ENCODE assay signal across 8 cellular contexts in genomic region chr16:57764341-57765159, GRCh38. TPM values are rescaled to one million over a fixed set of nuclear protein-coding genes. Genes with fewer than 3 reads are reported as not detected.
DNase-seq lines count a peak whose midpoint lies in the region; ATAC-seq, FAIRE-seq and TF ChIP-seq lines count a peak whose summit lies in the region.

No MANE protein-coding gene starts in this region.

- intact Hi-C loops in CD14-positive monocyte (cut with micrococcal nuclease), result no loop called here

- no peaks in the 10 kb centered on the region for H3K36me3 ChIP-seq in SJCRH30
- H3K36me3 ChIP-seq in trophoblast cell (ENCODE audit: control insufficient read depth in 1 of 2, insufficient read depth in 2 of 2, low read length in 2 of 2), result peaks cover 52 to 65% of the 10 kb centered on the region in 2 experiments

- H3K4me1 Mint-ChIP-seq in CD14-positive monocyte, result peaks cover 3% of the 10 kb centered on the region

- no peak overlapping the region for H3K23ac ChIP-seq in trophoblast cell (ENCODE audit: low read length)

- no peak overlapping the region for H2AK5ac ChIP-seq in trophoblast cell (ENCODE audit: low read length)

- H2BK12ac ChIP-seq in trophoblast cell (ENCODE audit: low read length), result no peak overlapping the region

- H2AFZ ChIP-seq in trophoblast cell (ENCODE audit: insufficient read depth, low read length, poor library complexity), result no peak overlapping the region

- no peaks in the 10 kb centered on the region for H3K79me1 ChIP-seq in trophoblast cell (ENCODE audit: low read length)

- H2BK120ac ChIP-seq in trophoblast cell (ENCODE audit: insufficient read depth, low read length, poor library complexity), result no peak overlapping the region

- no peak overlapping the region for H3K18ac ChIP-seq in trophoblast cell (ENCODE audit: low read length)

- ATAC-seq in GM21360 (IDR thresholded peaks at IDR 0.05; ENCODE audit: unreplicated experiment), result no peak

- H3K14ac ChIP-seq in trophoblast cell (ENCODE audit: low read length), result no peak overlapping the region

- H3K27ac ChIP-seq in SJCRH30 (peak overlapping the region; percentile 62), trophoblast cell (ENCODE audit: low read depth, low read length) (peak overlapping the region; percentile 1)

- H4K8ac ChIP-seq in trophoblast cell (ENCODE audit: low read depth, low read length), result no peak overlapping the region

- no peak overlapping the region for H3K4me3 ChIP-seq in SJCRH30
- no peak overlapping the region for H3K4me3 ChIP-seq in epithelial cell of esophagus (ENCODE audit: low read length)
- H3K4me3 ChIP-seq in trophoblast cell (ENCODE audit: low read depth, low read length), result no peak overlapping the region

- H3K4me3 Mint-ChIP-seq in CD14-positive monocyte, result no peak overlapping the region

- peaks cover 0 to 3% (median 0%) of the 10 kb centered on the region in 7 donors for H3K9me3 Mint-ChIP-seq in CD14-positive monocyte

- no peak overlapping the region for H3K4me2 ChIP-seq in trophoblast cell (ENCODE audit: low read length)

- no peak overlapping the region for H2BK5ac ChIP-seq in trophoblast cell (ENCODE audit: low read depth, low read length, poor library complexity)

- no peak overlapping the region for H3K4ac ChIP-seq in trophoblast cell (ENCODE audit: low read depth, low read length)

- H3K4me1 ChIP-seq in SJCRH30 (peaks cover 4% of the 10 kb centered on the region), trophoblast cell (ENCODE audit: control insufficient read depth in 1 of 2, insufficient read depth in 2 of 2, low read length in 2 of 2) (peaks cover 16 to 20% of the 10 kb centered on the region in 2 experiments)

- peak; percentile 21 for FAIRE-seq in GM19239 (lab: Jason Lieb, UNC)

- no peak overlapping the region for H4K12ac ChIP-seq in trophoblast cell (ENCODE audit: low read depth, low read length)

- H3K36me3 Mint-ChIP-seq in CD14-positive monocyte, result no peaks in the 10 kb centered on the region

- H3K27me3 Mint-ChIP-seq in CD14-positive monocyte (ENCODE audit: low read depth in 3 of 3), result peaks cover 0 to 6% (median 2%) of the 10 kb centered on the region in 3 donors

- peak overlapping the region in 3 of 7 donors; percentile 25 to 77 (median 45) for H3K27ac Mint-ChIP-seq in CD14-positive monocyte

- no peak overlapping the region for H3K9ac ChIP-seq in trophoblast cell (ENCODE audit: low read length)

- H4K91ac ChIP-seq in trophoblast cell (ENCODE audit: low read depth, low read length), result no peak overlapping the region

- no peak for TF ChIP-seq CTCF in CD14-positive monocyte (IDR thresholded peaks at IDR 0.05)
- no peak for TF ChIP-seq CTCF in epithelial cell of esophagus (IDR thresholded peaks at IDR 0.05; ENCODE audit: insufficient read depth, low read depth, low read length, missing control alignments)

- DNase-seq in CD14-positive monocyte (ENCODE audit: low spot score) (peak; percentile 79), GM19239 (ENCODE audit: insufficient read length, low spot score) (peak; percentile 45), SJCRH30 (peak; percentile 75 to 82), epithelial cell of esophagus (ENCODE audit: low read depth) (peak; percentile 95), trophoblast cell (peak; percentile 25 to 55), NCI-H1048 (lab: John Stamatoyannopoulos, UW) (no peak), GOT3 (lab: John Stamatoyannopoulos, UW) (no peak)

- no CpG with 5 or more reads among the region's 6 CpGs for WGBS in trophoblast cell (ENCODE audit: extremely low coverage, insufficient coverage, insufficient read length)

- H3K27me3 ChIP-seq in SJCRH30, result no peaks in the 10 kb centered on the region
- H3K27me3 ChIP-seq in trophoblast cell (ENCODE audit: insufficient read depth, low read length), result no peaks in the 10 kb centered on the region

- H3K9me3 ChIP-seq in SJCRH30 (replicated peaks) (no peaks in the 10 kb centered on the region), trophoblast cell (ENCODE audit: insufficient read depth, low read depth, low read length) (peaks cover 4% of the 10 kb centered on the region)

- no peaks in the 10 kb centered on the region for H3K79me2 ChIP-seq in trophoblast cell (ENCODE audit: control insufficient read depth, insufficient read depth, low read length, poor library complexity)

RNA-seq across cellular contexts. Expression of gene KATNB1, which starts 29.0 kb away (rescaled TPM):
- 10 to 100 TPM; 16.9 to 17.7 TPM for polyA plus RNA-seq in CD14-positive monocyte
- 35.2 and 38.9 TPM in 2 replicates for total RNA-seq in SJCRH30 (2014; rRNA removed; shearing (Covaris generic))
- polyA plus RNA-seq in trophoblast cell (2013), result 7.0 and 7.9 TPM in 2 replicates

RNA-seq across cellular contexts. Expression of gene KIFC3, which starts 37.7 kb away (rescaled TPM):
- polyA plus RNA-seq in CD14-positive monocyte, result under 1 TPM in 1 of 2 donors, not detected in 1; 0.24 TPM
- 11.4 and 11.8 TPM in 2 replicates for total RNA-seq in SJCRH30 (2014; rRNA removed; shearing (Covaris generic))
- 14.9 and 15.9 TPM in 2 replicates for polyA plus RNA-seq in trophoblast cell (2013)

Comparison
In these comparisons a context has a peak if more than half of its experiments do, and no peak if none do; other contexts are left out.
1. DNase-seq: peak in CD14-positive monocyte (single experiment), GM19239 (single experiment), SJCRH30 (2 of 2), epithelial cell of esophagus (single experiment) and trophoblast cell (2 of 2); none in NCI-H1048 (single experiment) and GOT3 (single experiment).